Comparison of ENCODE assay signal across 22 cellular contexts in the genomic region with DNA sequence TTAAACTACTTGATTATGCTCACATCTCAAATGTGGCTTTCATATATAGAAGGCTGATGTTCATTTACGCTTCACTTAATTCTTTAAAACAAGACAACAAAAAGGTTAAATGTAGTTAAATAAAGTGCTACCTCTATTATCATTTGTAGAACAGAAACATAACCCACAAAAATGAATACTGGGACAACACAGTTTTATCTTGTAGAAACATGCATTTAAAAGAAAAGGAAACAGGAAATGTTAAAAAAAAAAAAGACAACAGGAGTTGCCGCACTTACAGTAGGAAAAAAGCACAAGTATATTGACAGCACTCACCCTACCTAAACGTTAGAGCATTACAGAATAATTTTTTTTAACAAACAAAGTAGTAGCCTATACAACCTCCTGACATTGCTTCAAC. TPM values are rescaled to one million over a fixed set of nuclear protein-coding genes. Genes with fewer than 3 reads are reported as not detected.
DNase-seq lines count a peak whose midpoint lies in the region; ATAC-seq, FAIRE-seq and TF ChIP-seq lines count a peak whose summit lies in the region.
"Had no signal": no experiment of that assay in that cellular context is flagged by ENCODE, and none has a peak within 500 bp of the region (broad histone marks: within the 10 kb centered on the region; RNA-seq: fewer than 3 reads in every experiment).

No MANE protein-coding gene starts in this region.

- peak overlapping the region; percentile 55 for H3K27ac Mint-ChIP-seq in activated naive CD4-positive, alpha-beta T cell treated with anti-CD3 and anti-CD28 coated beads, Interleukin-2, amount 10 ng/mL, durations not matched to agents 7 days and 5 days
- no peak overlapping the region for H3K27ac Mint-ChIP-seq in activated naive CD8-positive, alpha-beta T cell treated with anti-CD3 and anti-CD28 coated beads, Interleukin-2, amount 10 ng/mL, durations not matched to agents 7 days and 5 days
- peak overlapping the region; percentile 23 to 45 for H3K27ac Mint-ChIP-seq in natural killer cell
- H3K27ac Mint-ChIP-seq: endodermal cell; stimulated activated memory B cell treated with anti-CD40 and anti-IgM and Interleukin-4, amounts not matched to agents 10 μg/mL and 1 μg/mL and 100 μg/mL, for 72 hours had no signal

- H3K27me3 Mint-ChIP-seq in activated naive CD4-positive, alpha-beta T cell treated with anti-CD3 and anti-CD28 coated beads, Interleukin-2, amount 10 ng/mL, durations not matched to agents 7 days and 5 days: no peaks in the 10 kb centered on the region
- no peaks in the 10 kb centered on the region for H3K27me3 Mint-ChIP-seq in activated naive CD8-positive, alpha-beta T cell treated with anti-CD3 and anti-CD28 coated beads, Interleukin-2, amount 10 ng/mL, durations not matched to agents 7 days and 5 days
- H3K27me3 Mint-ChIP-seq in natural killer cell (ENCODE audit: low read depth in 2 of 2): no peaks in the 10 kb centered on the region
- H3K27me3 Mint-ChIP-seq: stimulated activated memory B cell treated with anti-CD40 and anti-IgM and Interleukin-4, amounts not matched to agents 10 μg/mL and 1 μg/mL and 100 μg/mL, for 72 hours had no signal

- H3K9me2 ChIP-seq in OCI-LY7 (ENCODE audit: insufficient read depth, low read length): no peaks in the 10 kb centered on the region

- no peaks in the 10 kb centered on the region for H3K9me3 ChIP-seq in OCI-LY7 (ENCODE audit: low read length)
- H3K9me3 ChIP-seq: prostate gland had no signal

- H3K4me1 ChIP-seq in OCI-LY7 (ENCODE audit: insufficient read depth, low read length, poor library complexity, severe bottlenecking): peaks cover 39% of the 10 kb centered on the region
- H3K4me1 ChIP-seq: prostate gland had no signal

- H3K4me3 Mint-ChIP-seq in activated naive CD4-positive, alpha-beta T cell treated with anti-CD3 and anti-CD28 coated beads, Interleukin-2, amount 10 ng/mL, durations not matched to agents 7 days and 5 days: peak overlapping the region; percentile 7
- peak overlapping the region; percentile 48 for H3K4me3 Mint-ChIP-seq in activated naive CD8-positive, alpha-beta T cell treated with anti-CD3 and anti-CD28 coated beads, Interleukin-2, amount 10 ng/mL, durations not matched to agents 7 days and 5 days
- no peak overlapping the region for H3K4me3 Mint-ChIP-seq in natural killer cell
- H3K4me3 Mint-ChIP-seq: endodermal cell; stimulated activated memory B cell treated with anti-CD40 and anti-IgM and Interleukin-4, amounts not matched to agents 10 μg/mL and 1 μg/mL and 100 μg/mL, for 72 hours had no signal

- peaks cover 100% of the 10 kb centered on the region for H3K79me2 ChIP-seq in OCI-LY7 (ENCODE audit: insufficient read depth, low read depth, low read length)

- peaks cover 62% of the 10 kb centered on the region for H3K36me3 ChIP-seq in OCI-LY7 (ENCODE audit: insufficient read depth, low read length)
- H3K36me3 ChIP-seq: prostate gland had no signal

- H3K27ac ChIP-seq in OCI-LY7 (ENCODE audit: low read depth, low read length, poor library complexity, severe bottlenecking): no peak overlapping the region
- H3K27ac ChIP-seq: HL-60, prostate gland had no signal

- no peak for TF ChIP-seq CTCF in OCI-LY7 (conservative IDR thresholded peaks at IDR 0.05; ENCODE audit: low read length)
- no peak for TF ChIP-seq CTCF in natural killer cell (IDR thresholded peaks at IDR 0.05)

- TF ChIP-seq POLR2A in H54 (IDR thresholded peaks at IDR 0.05; ENCODE audit: low read depth, low read length): no peak

- POLR2A ChIA-PET in OCI-LY7 (lab: Charles Lee): interaction anchor here (1.0 to 1.6 kb wide), 2 partner anchors 11 to 13 kb away, joined by 3 to 6 read pairs; no protein-coding TSS in a partner anchor
- POLR2A ChIA-PET in activated naive CD8-positive, alpha-beta T cell treated with anti-CD3 and anti-CD28 coated beads, Interleukin-2, amount 10 ng/mL, durations not matched to agents 7 days and 5 days (lab: Charles Lee): no interaction called here

- no peak for ATAC-seq in activated naive CD8-positive, alpha-beta T cell treated with anti-CD3 and anti-CD28 coated beads, Interleukin-2, amount 10 ng/mL, durations not matched to agents 7 days and 5 days (ENCODE audit: low read depth)
- ATAC-seq in natural killer cell: no peak
- ATAC-seq: left colon; Panc1; stimulated activated memory B cell treated with anti-CD40 and anti-IgM and Interleukin-4, amounts not matched to agents 10 μg/mL and 1 μg/mL and 100 μg/mL, for 72 hours had no signal

- no peak for DNase-seq in activated naive CD4-positive, alpha-beta T cell treated with anti-CD3 and anti-CD28 coated beads, Interleukin-2, amount 10 ng/mL, durations not matched to agents 7 days and 5 days
- no peak for DNase-seq in activated naive CD4-positive, alpha-beta T cell treated with Interleukin-2 at 50 U/mL for 16 hours
- DNase-seq in OCI-LY7 (ENCODE audit: low spot score) (no peak), natural killer cell (no peak), H54 (ENCODE audit: insufficient read length, low spot score) (no peak), NCI-H1930 (lab: John Stamatoyannopoulos, UW) (no peak), dedifferentiated amniotic fluid mesenchymal stem cell (ENCODE audit: extremely low spot score) (no peak)
- no peak for DNase-seq in activated naive CD8-positive, alpha-beta T cell treated with anti-CD3 and anti-CD28 coated beads, Interleukin-2, amount 10 ng/mL, durations not matched to agents 7 days and 5 days
- DNase-seq: activated CD4-positive, CD25-positive, alpha-beta regulatory T cell treated with anti-CD3 and anti-CD28 coated beads, Interleukin-2, amount 50 U/mL, for 72 hours; endodermal cell; GDM1; left colon; NCI-H1694 treated with DMSO at 0.1 percent for 48 hours; NCI-H2227 treated with DMSO at 0.1 percent for 48 hours; NCI-H774; stimulated activated CD4-positive, alpha-beta T cell treated with anti-CD3 and anti-CD28 coated beads, Interleukin-1b, Interleukin-23, amount 100 ng/mL, for 48 hours; T1000 had no signal

- peaks cover 11% of the 10 kb centered on the region for H3K36me3 Mint-ChIP-seq in activated naive CD4-positive, alpha-beta T cell treated with anti-CD3 and anti-CD28 coated beads, Interleukin-2, amount 10 ng/mL, durations not matched to agents 7 days and 5 days
- peaks cover 4% of the 10 kb centered on the region for H3K36me3 Mint-ChIP-seq in activated naive CD8-positive, alpha-beta T cell treated with anti-CD3 and anti-CD28 coated beads, Interleukin-2, amount 10 ng/mL, durations not matched to agents 7 days and 5 days
- H3K36me3 Mint-ChIP-seq in natural killer cell: no peaks in the 10 kb centered on the region

- no peak for FAIRE-seq in H54 (lab: Jason Lieb, UNC)
- FAIRE-seq: GM12891 had no signal

- no TSS peak for BruUV-seq in OCI-LY7 (replicated peaks; lab: Mats Ljungman, UMichigan)

- peaks cover 42% of the 10 kb centered on the region for H3K4me1 Mint-ChIP-seq in activated naive CD4-positive, alpha-beta T cell treated with anti-CD3 and anti-CD28 coated beads, Interleukin-2, amount 10 ng/mL, durations not matched to agents 7 days and 5 days
- peaks cover 19% of the 10 kb centered on the region for H3K4me1 Mint-ChIP-seq in activated naive CD8-positive, alpha-beta T cell treated with anti-CD3 and anti-CD28 coated beads, Interleukin-2, amount 10 ng/mL, durations not matched to agents 7 days and 5 days
- peaks cover 37 to 42% of the 10 kb centered on the region in 2 donors for H3K4me1 Mint-ChIP-seq in natural killer cell
- H3K4me1 Mint-ChIP-seq: endodermal cell had no signal

- H3K9me3 Mint-ChIP-seq in activated naive CD4-positive, alpha-beta T cell treated with anti-CD3 and anti-CD28 coated beads, Interleukin-2, amount 10 ng/mL, durations not matched to agents 7 days and 5 days: no peaks in the 10 kb centered on the region
- no peaks in the 10 kb centered on the region for H3K9me3 Mint-ChIP-seq in activated naive CD8-positive, alpha-beta T cell treated with anti-CD3 and anti-CD28 coated beads, Interleukin-2, amount 10 ng/mL, durations not matched to agents 7 days and 5 days
- no peaks in the 10 kb centered on the region for H3K9me3 Mint-ChIP-seq in natural killer cell
- H3K9me3 Mint-ChIP-seq: stimulated activated memory B cell treated with anti-CD40 and anti-IgM and Interleukin-4, amounts not matched to agents 10 μg/mL and 1 μg/mL and 100 μg/mL, for 72 hours had no signal

- CTCF ChIA-PET in activated naive CD4-positive, alpha-beta T cell treated with anti-CD3 and anti-CD28 coated beads, Interleukin-2, amount 10 ng/mL, durations not matched to agents 7 days and 5 days (lab: Charles Lee): no interaction called here
- CTCF ChIA-PET in OCI-LY7 (lab: Charles Lee; ENCODE audit: unreplicated experiment): no interaction called here

- H4K20me1 ChIP-seq in OCI-LY7 (ENCODE audit: insufficient read depth, low read length): peaks cover 23% of the 10 kb centered on the region

- H3K4me2 ChIP-seq in OCI-LY7 (ENCODE audit: low read length): peak overlapping the region; percentile 98

- H3K4me3 ChIP-seq in OCI-LY7 (ENCODE audit: low read depth, low read length, poor library complexity, severe bottlenecking): peak overlapping the region; percentile 100
- H3K4me3 ChIP-seq: prostate gland had no signal

- intact Hi-C loops in OCI-LY7 (cut with micrococcal nuclease; ENCODE audit: unreplicated experiment): no loop called here
- intact Hi-C loops in natural killer cell (cut with micrococcal nuclease): no loop called here

- H2AFZ ChIP-seq in OCI-LY7 (ENCODE audit: low read length): no peak overlapping the region

RNA-seq across cellular contexts. Expression of gene THOC2, which starts 4.9 kb away (rescaled TPM):
- total RNA-seq in OCI-LY7 (2014; rRNA removed; shearing (Covaris generic)): 73.8 and 101 TPM in 2 replicates
- total RNA-seq in OCI-LY7 (2022) (97.3 and 99.1 TPM in 2 replicates), natural killer cell (100 to 1,000 TPM in 1 of 3 donors, 10 to 100 TPM in 2; 86.9 to 114 (median 90.3) TPM)
- 10 to 100 TPM; 92.0 to 93.5 TPM for total RNA-seq in activated naive CD8-positive, alpha-beta T cell treated with anti-CD3 and anti-CD28 coated beads, Interleukin-2, amount 10 ng/mL, durations not matched to agents 7 days and 5 days
